In genomic region chr9:95018099-95018927, GRCh38 we compare ENCODE assay signal across 7 cellular contexts.
A peak's percentile ranks its signal among the peaks of the same experiment; 100 is the strongest.
DNase-seq lines count a peak whose midpoint lies in the region; ATAC-seq and TF ChIP-seq lines count a peak whose summit lies in the region.

No MANE protein-coding gene starts in this region.

- H3K27me3 ChIP-seq in breast epithelium, result no peaks in the 10 kb centered on the region
- H3K27me3 ChIP-seq in liver (ENCODE audit: control insufficient read depth in 4 of 4, insufficient read depth in 4 of 4, low read length in 3 of 4), result no peaks in the 10 kb centered on the region
- no peaks in the 10 kb centered on the region for H3K27me3 ChIP-seq in tibial artery

- ATAC-seq in HG03432 (IDR thresholded peaks at IDR 0.05; ENCODE audit: unreplicated experiment), result peak; percentile 67

- TF ChIP-seq CTCF in breast epithelium (IDR thresholded peaks at IDR 0.05) (no peak), liver (IDR thresholded peaks at IDR 0.05; ENCODE audit: low read depth, low read length, missing input control) (no peak), tibial artery (IDR thresholded peaks at IDR 0.05) (no peak)

- DNase-seq in breast epithelium (ENCODE audit: low spot score in 2 of 2) (peak in 1 of 2 donors; percentile 45), tibial artery (no peak), NCI-H526 (lab: John Stamatoyannopoulos, UW) (no peak), ecto neural progenitor cell (ENCODE audit: low spot score) (no peak), T-helper 9 cell (no peak)

- H3K36me3 ChIP-seq in breast epithelium, result no peaks in the 10 kb centered on the region
- peaks cover 9 to 66% (median 52%) of the 10 kb centered on the region in 4 donors for H3K36me3 ChIP-seq in liver (ENCODE audit: control insufficient read depth in 4 of 4, insufficient read depth in 3 of 4, low read depth in 1 of 4, low read length in 3 of 4)
- H3K36me3 ChIP-seq in tibial artery, result peaks cover 57 to 62% (median 61%) of the 10 kb centered on the region in 3 donors

- H3K4me3 ChIP-seq in breast epithelium (no peak overlapping the region), liver (ENCODE audit: low read depth in 1 of 3, low read length in 3 of 3) (no peak overlapping the region), tibial artery (peak overlapping the region; percentile 26 to 36)

- TF ChIP-seq RAD21 in liver (IDR thresholded peaks at IDR 0.05), result peak in 1 of 2 donors; percentile 6

- 77% methylated on average over 11 of the region's 11 CpGs for WGBS in liver

- H3K9me3 ChIP-seq in breast epithelium (no peaks in the 10 kb centered on the region), liver (ENCODE audit: control insufficient read depth in 4 of 4, low read length in 3 of 4) (no peaks in the 10 kb centered on the region), tibial artery (no peaks in the 10 kb centered on the region)

- H3K4me1 ChIP-seq in breast epithelium, result no peaks in the 10 kb centered on the region
- peaks cover 16 to 41% (median 26%) of the 10 kb centered on the region in 4 donors for H3K4me1 ChIP-seq in liver (ENCODE audit: control insufficient read depth in 4 of 4, insufficient read depth in 4 of 4, low read length in 3 of 4)
- peaks cover 0 to 100% (median 71%) of the 10 kb centered on the region in 4 donors for H3K4me1 ChIP-seq in tibial artery

- H3K27ac ChIP-seq in breast epithelium, result peak overlapping the region; percentile 11 to 23
- H3K27ac ChIP-seq in liver (ENCODE audit: low read depth in 1 of 2, low read length in 2 of 2), result peak overlapping the region; percentile 5 to 47
- H3K27ac ChIP-seq in tibial artery, result peak overlapping the region; percentile 70 to 99

- intact Hi-C loops in breast epithelium (cut with DNase I; ENCODE audit: low total_unique reads), result no loop called here
- intact Hi-C loops in tibial artery (cut with DNase I; ENCODE audit: low total_unique reads), result no loop called here

- no peak for TF ChIP-seq POLR2A in breast epithelium (IDR thresholded peaks at IDR 0.05)

- peak overlapping the region in 1 of 2 donors; percentile 2 for H3K9ac ChIP-seq in liver (ENCODE audit: low read depth in 1 of 2, low read length in 2 of 2)

TF ChIP-seq in liver, 16 proteins besides CTCF, POLR2A, EP300 and RAD21:
- TF ChIP-seq NR2F2 (IDR thresholded peaks at IDR 0.05) (no peak), SP1 (IDR thresholded peaks at IDR 0.05) (no peak), REST (IDR thresholded peaks at IDR 0.05) (no peak), HNF4G (IDR thresholded peaks at IDR 0.05) (no peak), ATF3 (IDR thresholded peaks at IDR 0.05) (no peak), FOXA1 (IDR thresholded peaks at IDR 0.05) (no peak), MAX (IDR thresholded peaks at IDR 0.05) (no peak), ZBTB33 (IDR thresholded peaks at IDR 0.05) (no peak), GABPA (IDR thresholded peaks at IDR 0.05 in 1 of 2, conservative IDR thresholded peaks at IDR 0.05 in 1 of 2) (no peak), HNF4A (conservative IDR thresholded peaks at IDR 0.05) (no peak), EGR1 (IDR thresholded peaks at IDR 0.05; ENCODE audit: low read depth in 2 of 2) (no peak), FOXA2 (IDR thresholded peaks at IDR 0.05) (no peak), RXRA (IDR thresholded peaks at IDR 0.05) (no peak), JUND (IDR thresholded peaks at IDR 0.05) (no peak)
TF ChIP-seq in liver: peak in this region for 0.

Comparison
In these comparisons a context has a peak if more than half of its experiments do, and no peak if none do; other contexts are left out.
1. H3K27ac ChIP-seq: peak in every context shown above with its lines; median percentile 84 in tibial artery; 26 in liver; 17 in breast epithelium.
2. H3K4me3 ChIP-seq: peak in tibial artery (2 of 2); none in breast epithelium (0 of 3) and liver (0 of 3).